In the genomic region with DNA sequence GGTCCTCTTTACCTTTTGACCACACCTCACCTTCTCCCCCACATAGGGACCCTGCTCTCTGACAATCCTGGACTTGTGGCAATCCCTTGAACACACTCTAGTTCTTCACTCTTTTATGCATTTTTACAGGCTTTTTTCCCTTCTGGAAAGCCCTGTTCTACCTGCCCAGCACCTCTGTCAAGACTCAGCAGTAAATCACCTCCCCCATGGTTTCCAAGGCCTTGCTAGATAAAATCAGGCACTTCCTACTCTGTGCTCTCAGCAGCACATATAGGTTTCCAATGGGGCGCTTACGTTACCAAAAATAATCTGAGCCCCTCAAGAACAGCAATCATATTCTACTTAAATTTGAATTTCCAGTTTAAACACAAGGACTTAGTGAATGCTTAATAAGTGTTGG, we compare ENCODE assay signal across 15 cellular contexts.
"Had no signal": no experiment of that assay in that cellular context is flagged by ENCODE, and none has a peak within 500 bp of the region (broad histone marks: within the 10 kb centered on the region; RNA-seq: fewer than 3 reads in every experiment).

No MANE protein-coding gene starts in this region.

- H3K9me3 Mint-ChIP-seq: activated T-cell treated with anti-CD3 and anti-CD28 coated beads, Interleukin-2, amount 50 U/mL, for 24 hours; T-cell had no signal

- FAIRE-seq: keratinocyte, urothelium cell line had no signal

- H3K27me3 ChIP-seq: adrenal gland, gastrocnemius medialis, heart left ventricle, ovary had no signal

- H3K27ac Mint-ChIP-seq: activated T-cell treated with anti-CD3 and anti-CD28 coated beads, Interleukin-2, amount 50 U/mL, for 24 hours had no signal

- H3K36me3 ChIP-seq: adrenal gland, cardiac muscle cell, gastrocnemius medialis, heart left ventricle, left ventricle myocardium inferior, ovary had no signal

- DNase-seq: activated CD4-positive, alpha-beta T cell treated with anti-CD3 and anti-CD28 coated beads, Interleukin-2, amount 50 U/mL, for 4 hours; activated CD4-positive, CD25-positive, alpha-beta regulatory T cell treated with anti-CD3 and anti-CD28 coated beads, Interleukin-2, amount 50 U/mL, for 72 hours; activated naive CD4-positive, alpha-beta T cell treated with anti-CD3 and anti-CD28 coated beads, Interleukin-2, amount 50 U/mL, for 16 hours; activated T-cell treated with anti-CD3 and anti-CD28 coated beads, Interleukin-2, amount 50 U/mL, for 24 hours; adrenal gland; gastrocnemius medialis; heart left ventricle; left ventricle myocardium inferior; ovary; stimulated activated CD4-positive, alpha-beta T cell treated with anti-CD3 and anti-CD28 coated beads, Interleukin-1b, Interleukin-23, amount 100 ng/mL, for 48 hours; T-cell; T1000 had no signal

- H3K27ac ChIP-seq: adrenal gland, cardiac muscle cell, gastrocnemius medialis, heart left ventricle, left ventricle myocardium inferior, ovary had no signal

- H3K4me1 ChIP-seq: adrenal gland, gastrocnemius medialis had no signal

- H3K4me3 ChIP-seq: adrenal gland, cardiac muscle cell, gastrocnemius medialis, heart left ventricle, left ventricle myocardium inferior, ovary had no signal

- ATAC-seq: gastrocnemius medialis, heart left ventricle, T-cell had no signal

- H3K36me3 Mint-ChIP-seq: T-cell had no signal

- H3K9me3 ChIP-seq: adrenal gland, gastrocnemius medialis, heart left ventricle, left ventricle myocardium inferior, ovary had no signal

- H3K4me3 Mint-ChIP-seq: activated T-cell treated with anti-CD3 and anti-CD28 coated beads, Interleukin-2, amount 50 U/mL, for 24 hours; T-cell had no signal

- H3K27me3 Mint-ChIP-seq: activated T-cell treated with anti-CD3 and anti-CD28 coated beads, Interleukin-2, amount 50 U/mL, for 24 hours; T-cell had no signal
